9 cellular contexts compared by ENCODE assay signal in genomic region chr14:102805454-102805891, GRCh38. TPM values are rescaled to one million over a fixed set of nuclear protein-coding genes. Genes with fewer than 3 reads are reported as not detected.
DNase-seq lines count a peak whose midpoint lies in the region; ATAC-seq, FAIRE-seq and TF ChIP-seq lines count a peak whose summit lies in the region.
"Had no signal": no experiment of that assay in that cellular context is flagged by ENCODE, and none has a peak within 500 bp of the region (broad histone marks: within the 10 kb centered on the region; RNA-seq: fewer than 3 reads in every experiment).

No MANE protein-coding gene starts in this region.

- H3K9ac ChIP-seq in PC-3 (ENCODE audit: low read length) = no peak overlapping the region

- FAIRE-seq in A549 (lab: Jason Lieb, UNC) = no peak
- FAIRE-seq: G401.6 had no signal

- no peak for TF ChIP-seq RAD21 in A549 (conservative IDR thresholded peaks at IDR 0.05 in 1 of 2, IDR thresholded peaks at IDR 0.05 in 1 of 2)

- no TSS peak for BruUV-seq in PC-3 (replicated peaks; lab: Mats Ljungman, UMichigan)

- no peak overlapping the region for H3K4me3 ChIP-seq in A549
- H3K4me3 ChIP-seq in PC-3 (ENCODE audit: low read length) = no peak overlapping the region
- H3K4me3 ChIP-seq in astrocyte of the spinal cord (ENCODE audit: low read depth, low read length) = no peak overlapping the region
- H3K4me3 ChIP-seq in dorsolateral prefrontal cortex = no peak overlapping the region

- in situ Hi-C loops in astrocyte of the spinal cord (cut with HindIII; ENCODE audit: low sequenced_read_pairs) = no loop called here

- CTCF ChIA-PET in A549 (lab: Yijun Ruan, JAX) = interaction anchor here (1.7 kb wide), 1 partner anchor 10 kb away, joined by 5 read pairs; no protein-coding TSS in a partner anchor
- CTCF ChIA-PET in PC-3 (lab: Charles Lee) = no interaction called here

- no peak overlapping the region for H2AFZ ChIP-seq in PC-3 (ENCODE audit: low read length)

- no peaks in the 10 kb centered on the region for H3K9me3 ChIP-seq in A549
- no peaks in the 10 kb centered on the region for H3K9me3 ChIP-seq in PC-3 (ENCODE audit: low read length)

- H3K4me2 ChIP-seq in A549 (no peak overlapping the region), PC-3 (ENCODE audit: low read length) (no peak overlapping the region)

- H3K79me2 ChIP-seq in PC-3 (ENCODE audit: low read length) = peaks cover 72% of the 10 kb centered on the region

- H3K9me2 ChIP-seq in PC-3 (replicated peaks; ENCODE audit: low read length) = no peaks in the 10 kb centered on the region

- H3K27ac ChIP-seq in A549 (no peak overlapping the region), PC-3 (ENCODE audit: low read length) (no peak overlapping the region), dorsolateral prefrontal cortex (no peak overlapping the region)

- no peak for TF ChIP-seq CTCF in A549 (IDR thresholded peaks at IDR 0.05)
- no peak for TF ChIP-seq CTCF in PC-3 (conservative IDR thresholded peaks at IDR 0.05; ENCODE audit: low read depth, low read length)
- TF ChIP-seq CTCF in astrocyte of the spinal cord (IDR thresholded peaks at IDR 0.05; ENCODE audit: low read depth, low read length) = peak; percentile 26
- no peak for TF ChIP-seq CTCF in dorsolateral prefrontal cortex (IDR thresholded peaks at IDR 0.05 in 54 of 56, conservative IDR thresholded peaks at IDR 0.05 in 2 of 56; ENCODE audit: low read depth in 1 of 56, partially characterized antibody in 56 of 56)

- peaks cover 9% of the 10 kb centered on the region; the same call in 1 of the 2 replicates for H4K20me1 ChIP-seq in PC-3 (ENCODE audit: low read length)

- 87% methylated on average over 8 of the region's 8 CpGs for WGBS in A549 (ENCODE audit: missing lambda C conversion rate)

- H3F3A ChIP-seq in PC-3 (ENCODE audit: low read length, unreplicated experiment) = no peaks in the 10 kb centered on the region

- POLR2A ChIA-PET in A549 (lab: Yijun Ruan, JAX) = no interaction called here
- POLR2A ChIA-PET in PC-3 (lab: Charles Lee; ENCODE audit: unreplicated experiment) = no interaction called here

- 0 out of 3 replicates have a peak, but pooled peaks cover 6% of the 10 kb centered on the region for H3K4me1 ChIP-seq in A549
- 0 out of 2 replicates have a peak, but pooled peaks cover 6% of the 10 kb centered on the region for H3K4me1 ChIP-seq in PC-3 (ENCODE audit: insufficient read depth, low read length)

- no peak for TF ChIP-seq EP300 in A549 (IDR thresholded peaks at IDR 0.05)

- DNase-seq in A549 (ENCODE audit: low read depth in 1 of 2, low spot score in 1 of 2) (no peak), PC-3 (peak; percentile 21), astrocyte of the spinal cord (ENCODE audit: low read depth, low spot score) (peak; percentile 81), COLO668 (lab: John Stamatoyannopoulos, UW; ENCODE audit: unreplicated experiment) (no peak), dorsolateral prefrontal cortex (no peak), cortex of kidney (lab: John Stamatoyannopoulos, UW) (no peak)
- peak; percentile 22 for DNase-seq in stimulated activated CD8-positive, alpha-beta memory T cell treated with anti-CD3 and anti-CD28 coated beads, Interleukin-4, amount 100 ng/mL, for 24 hours (ENCODE audit: low read depth)

- no peak for TF ChIP-seq POLR2A in A549 (IDR thresholded peaks at IDR 0.05; ENCODE audit: low read length)

- H3K27me3 ChIP-seq in PC-3 (ENCODE audit: low read length) (no peaks in the 10 kb centered on the region), dorsolateral prefrontal cortex (no peaks in the 10 kb centered on the region)

- intact Hi-C loops in PC-3 (cut with micrococcal nuclease) = no loop called here
- intact Hi-C loops in dorsolateral prefrontal cortex (cut with DNase I) = no loop called here

- no peaks in the 10 kb centered on the region for H3K36me3 ChIP-seq in PC-3 (ENCODE audit: low read depth, low read length)

- peak; percentile 34 to 68; a peak in 3 of 6 replicates for ATAC-seq in A549
- peak; percentile 41 for ATAC-seq in GM21390 (IDR thresholded peaks at IDR 0.05; ENCODE audit: unreplicated experiment)
- no peak for ATAC-seq in PC-3

TF ChIP-seq in A549, 52 proteins besides CTCF, POLR2A, EP300 and RAD21:
- no peak for TF ChIP-seq ZSCAN20 (CRISPR knock-in tag; IDR thresholded peaks at IDR 0.05)
- TF ChIP-seq, protein P1, sequence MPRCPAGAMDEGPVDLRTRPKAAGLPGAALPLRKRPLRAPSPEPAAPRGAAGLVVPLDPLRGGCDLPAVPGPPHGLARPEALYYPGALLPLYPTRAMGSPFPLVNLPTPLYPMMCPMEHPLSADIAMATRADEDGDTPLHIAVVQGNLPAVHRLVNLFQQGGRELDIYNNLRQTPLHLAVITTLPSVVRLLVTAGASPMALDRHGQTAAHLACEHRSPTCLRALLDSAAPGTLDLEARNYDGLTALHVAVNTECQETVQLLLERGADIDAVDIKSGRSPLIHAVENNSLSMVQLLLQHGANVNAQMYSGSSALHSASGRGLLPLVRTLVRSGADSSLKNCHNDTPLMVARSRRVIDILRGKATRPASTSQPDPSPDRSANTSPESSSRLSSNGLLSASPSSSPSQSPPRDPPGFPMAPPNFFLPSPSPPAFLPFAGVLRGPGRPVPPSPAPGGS (IDR thresholded peaks at IDR 0.05) = no peak
- TF ChIP-seq TP53 (CRISPR knock-in tag; IDR thresholded peaks at IDR 0.05) = no peak
- no peak for TF ChIP-seq HOXA7 (CRISPR knock-in tag; IDR thresholded peaks at IDR 0.05)
- TF ChIP-seq CBX8 (IDR thresholded peaks at IDR 0.05) = no peak
- TF ChIP-seq MAZ (IDR thresholded peaks at IDR 0.05; ENCODE audit: borderline replicate concordance, low read depth, low read length) = no peak
- no peak for TF ChIP-seq HEYL (CRISPR knock-in tag; IDR thresholded peaks at IDR 0.05)
- TF ChIP-seq FOSL2 (IDR thresholded peaks at IDR 0.05) = no peak
- TF ChIP-seq FOSL2 (CRISPR knock-in tag; IDR thresholded peaks at IDR 0.05) = no peak
- TF ChIP-seq KDM5A (IDR thresholded peaks at IDR 0.05) = no peak
- no peak for TF ChIP-seq USF2 (IDR thresholded peaks at IDR 0.05)
- TF ChIP-seq RCOR1 (IDR thresholded peaks at IDR 0.05; ENCODE audit: low read depth, low read length) = no peak
TF ChIP-seq in A549: peak in this region for 0.

RNA-seq across cellular contexts. Expression of gene TRAF3, which starts 28.2 kb away (rescaled TPM):
- polyA plus RNA-seq in A549 (2011; rRNA removed) (22.9 and 25.5 TPM in 2 replicates), A549 (2017; fragmentation: RNase III; extraction: RNeasy Plus Mini Kit Qiagen cat#74134 plus additional on column Dnase treatment) (20.1 to 24.9 TPM (median 20.2 TPM) in 3 replicates)
- polyA plus RNA-seq in A549 (2012; cell fraction: cytosol; rRNA removed) = 22.5 and 25.4 TPM in 2 replicates
- 37.7 and 38.2 TPM in 2 replicates for polyA plus RNA-seq in A549 (2012; cell fraction: nucleus; rRNA removed)
- 54.6 and 56.1 TPM in 2 replicates for polyA minus RNA-seq in A549 (2011; rRNA and poly(A)+ RNA removed)
- total RNA-seq in PC-3 (2014; rRNA removed) (19.4 and 35.0 TPM in 2 replicates), dorsolateral prefrontal cortex (10 to 100 TPM; 30.1 to 66.2 (median 43.2) TPM)

Comparison
In these comparisons a context has a peak if more than half of its experiments do, and no peak if none do; other contexts are left out.
1. DNase-seq: peak in PC-3 (single experiment), astrocyte of the spinal cord (single experiment) and stimulated activated CD8-positive, alpha-beta memory T cell treated with anti-CD3 and anti-CD28 coated beads, Interleukin-4, amount 100 ng/mL, for 24 hours (single experiment); none in A549 (0 of 2), COLO668 (single experiment), dorsolateral prefrontal cortex (0 of 10) and cortex of kidney (single experiment).